ENCODE assay signal across 10 cellular contexts in genomic region chr3:112776000-112776399, GRCh38.
DNase-seq lines count a peak whose midpoint lies in the region; ATAC-seq lines count a peak whose summit lies in the region.
"Had no signal": no experiment of that assay in that cellular context is flagged by ENCODE, and none has a peak within 500 bp of the region (broad histone marks: within the 10 kb centered on the region; RNA-seq: fewer than 3 reads in every experiment).

No MANE protein-coding gene starts in this region.

- H3K27ac Mint-ChIP-seq in CD4-positive, CD25-positive, alpha-beta regulatory T cell = peak overlapping the region; percentile 13 to 35 (median 26)

- H3K4me3 Mint-ChIP-seq in CD4-positive, CD25-positive, alpha-beta regulatory T cell = peak overlapping the region in 1 of 4 donors; percentile 10

- H3K36me3 ChIP-seq in CD4-positive, CD25-positive, alpha-beta regulatory T cell (ENCODE audit: control insufficient read depth, insufficient read depth, low read length) = no peaks in the 10 kb centered on the region

- H3K36me3 Mint-ChIP-seq in CD4-positive, CD25-positive, alpha-beta regulatory T cell = no peaks in the 10 kb centered on the region

- no peak overlapping the region for H3K4me3 ChIP-seq in CD4-positive, CD25-positive, alpha-beta regulatory T cell (ENCODE audit: low read depth, low read length)

- H3K9me3 Mint-ChIP-seq in CD4-positive, CD25-positive, alpha-beta regulatory T cell = peaks cover 0 to 5% (median 0%) of the 10 kb centered on the region in 7 donors

- H3K27me3 ChIP-seq in CD4-positive, CD25-positive, alpha-beta regulatory T cell (ENCODE audit: control insufficient read depth, insufficient read depth, low read length) = no peaks in the 10 kb centered on the region

- H3K27me3 Mint-ChIP-seq in CD4-positive, CD25-positive, alpha-beta regulatory T cell = peaks cover 5% of the 10 kb centered on the region

- H3K27ac ChIP-seq in CD4-positive, CD25-positive, alpha-beta regulatory T cell (ENCODE audit: insufficient read depth, low read length, poor library complexity, severe bottlenecking) = no peak overlapping the region
- H3K27ac ChIP-seq in substantia nigra (ENCODE audit: low read depth, low read length, poor library complexity, severe bottlenecking) = no peak overlapping the region

- peaks cover 9 to 34% (median 20%) of the 10 kb centered on the region in 4 donors for H3K4me1 Mint-ChIP-seq in CD4-positive, CD25-positive, alpha-beta regulatory T cell

- no peaks in the 10 kb centered on the region for H3K9me3 ChIP-seq in CD4-positive, CD25-positive, alpha-beta regulatory T cell (ENCODE audit: control insufficient read depth in 2 of 2, low read length in 2 of 2)

- peaks cover 22% of the 10 kb centered on the region for H3K4me1 ChIP-seq in CD4-positive, CD25-positive, alpha-beta regulatory T cell (ENCODE audit: control insufficient read depth, insufficient read depth, low read length, poor library complexity, severe bottlenecking)

- DNase-seq in CD4-positive, CD25-positive, alpha-beta regulatory T cell = no peak
- DNase-seq in RKO (ENCODE audit: low spot score) = peak; percentile 25
- peak; percentile 65 for DNase-seq in iris pigment epithelial cell (ENCODE audit: low read depth)
- no peak for DNase-seq in NCI-H526 treated with DMSO at 0.1 percent for 48 hours (lab: John Stamatoyannopoulos, UW)
- DNase-seq in substantia nigra (lab: John Stamatoyannopoulos, UW) = no peak
- DNase-seq in ecto neural progenitor cell (ENCODE audit: low spot score) = no peak
- DNase-seq in SK-N-DZ (ENCODE audit: low spot score) = no peak
- DNase-seq: activated CD4-positive, alpha-beta T cell treated with anti-CD3 and anti-CD28 coated beads, Interleukin-2, amount 50 U/mL, for 1 hour; aorta had no signal

- ATAC-seq in CD4-positive, CD25-positive, alpha-beta regulatory T cell (ENCODE audit: low read depth in 2 of 2) = no peak
- peak; percentile 54 for ATAC-seq in GM21390 (IDR thresholded peaks at IDR 0.05; ENCODE audit: unreplicated experiment)

Comparison
In these comparisons a context has a peak if more than half of its experiments do, and no peak if none do; other contexts are left out.
1. DNase-seq: peak in RKO (single experiment) and iris pigment epithelial cell (single experiment); none in CD4-positive, CD25-positive, alpha-beta regulatory T cell (0 of 3), NCI-H526 treated with DMSO at 0.1 percent for 48 hours (single experiment), substantia nigra (0 of 49), ecto neural progenitor cell (single experiment) and SK-N-DZ (single experiment).